ENCODE assay signal across 8 cellular contexts in the genomic region with DNA sequence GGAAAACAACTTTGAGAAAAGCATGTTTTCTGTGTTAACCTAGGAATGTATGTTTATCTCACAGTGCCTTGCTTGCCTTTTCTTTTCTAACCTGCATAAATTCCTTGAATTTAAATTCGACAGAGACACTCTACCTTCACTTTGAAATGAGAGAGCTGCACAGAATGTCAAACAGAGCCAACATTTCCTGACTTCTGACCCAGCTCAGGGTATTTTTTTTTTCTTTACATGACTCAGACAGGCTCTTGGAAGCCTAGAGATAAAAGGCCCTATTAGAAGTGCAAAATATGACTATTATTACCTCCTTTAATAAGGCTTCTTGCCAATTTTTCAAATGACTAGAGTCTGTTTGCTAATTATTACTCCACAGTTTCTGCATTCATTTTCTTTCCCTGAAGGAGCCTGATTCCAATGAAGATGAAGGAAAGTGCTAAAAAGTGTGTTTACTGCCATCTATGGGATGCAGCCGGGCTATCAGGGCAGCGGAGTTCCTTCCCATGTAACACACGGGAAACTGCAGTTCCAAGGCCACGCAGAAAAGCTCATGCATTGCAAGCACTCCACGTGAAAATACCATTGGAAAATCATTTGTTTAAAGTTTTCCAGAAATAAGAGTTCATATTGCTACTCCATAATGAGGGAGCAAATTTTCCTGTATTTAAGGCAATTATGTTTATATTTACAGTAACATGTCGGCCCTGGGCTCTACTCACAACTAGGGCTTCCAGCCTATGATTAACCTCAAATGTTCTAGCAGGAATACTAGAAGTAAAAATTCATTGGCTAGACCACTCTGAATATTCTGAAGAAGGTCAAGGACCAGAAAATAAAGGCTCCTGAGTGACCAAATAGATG.
A peak's percentile ranks its signal among the peaks of the same experiment; 100 is the strongest.
DNase-seq lines count a peak whose midpoint lies in the region; ATAC-seq and TF ChIP-seq lines count a peak whose summit lies in the region.

No MANE protein-coding gene starts in this region.

- H3K27ac ChIP-seq in heart left ventricle (no peak overlapping the region), heart right ventricle (no peak overlapping the region)

- H3K36me3 ChIP-seq in heart left ventricle (no peaks in the 10 kb centered on the region), heart right ventricle (no peaks in the 10 kb centered on the region)

- intact Hi-C loops in heart left ventricle (cut with DNase I) = loop anchor here in 6 of 10 donors (2.0 to 10.0 kb wide), 5 partner anchors 483 to 765 kb away; a partner anchor contains a TSS
- intact Hi-C loops in cardiac septum (cut with DNase I) = no loop called here
- intact Hi-C loops in heart right ventricle (cut with DNase I) = loop anchor here in 2 of 10 donors (10.0 kb wide), 3 partner anchors 543 to 863 kb away; a partner anchor contains a TSS

- ATAC-seq in heart left ventricle (peak in 2 of 4 donors; percentile 48 to 65), heart right ventricle (peak in 4 of 8 donors; percentile 51 to 74 (median 60))

- H3K9me3 ChIP-seq in heart left ventricle (no peaks in the 10 kb centered on the region), heart right ventricle (no peaks in the 10 kb centered on the region)

- H3K4me3 ChIP-seq in heart left ventricle = no peak overlapping the region
- H3K4me3 ChIP-seq in heart right ventricle = no peak overlapping the region

- no peak for TF ChIP-seq POLR2A in heart left ventricle (IDR thresholded peaks at IDR 0.05)

- WGBS in heart left ventricle, 4 donors = 18 to 27% (median 19%) methylated on average over 7 of the region's 7 CpGs
- WGBS in heart right ventricle, 2 donors = 19 to 25% methylated on average over 7 of the region's 7 CpGs

- peaks cover 0 to 40% (median 5%) of the 10 kb centered on the region in 9 donors for H3K27me3 ChIP-seq in heart left ventricle
- peaks cover 0 to 37% (median 16%) of the 10 kb centered on the region in 7 donors for H3K27me3 ChIP-seq in heart right ventricle

- TF ChIP-seq CTCF in heart left ventricle (IDR thresholded peaks at IDR 0.05) = peak in 11 of 12 donors; percentile 35 to 69 (median 54)
- peak in 8 of 9 donors; percentile 21 to 72 (median 62) for TF ChIP-seq CTCF in heart right ventricle (IDR thresholded peaks at IDR 0.05)

- DNase-seq in heart left ventricle (peak in 3 of 5 donors; percentile 19 to 27 (median 27)), cardiac septum (ENCODE audit: low spot score) (no peak), SW480 (ENCODE audit: low spot score) (peak; percentile 42), heart right ventricle (peak in 1 of 2 donors; percentile 29), renal cortical epithelial cell (ENCODE audit: low read depth) (peak; percentile 87), ureter (ENCODE audit: low spot score) (no peak), cortex of kidney (lab: John Stamatoyannopoulos, UW) (no peak), KG1 (lab: John Stamatoyannopoulos, UW) (no peak)

- H3K4me1 ChIP-seq in heart left ventricle (peaks cover 0 to 6% (median 0%) of the 10 kb centered on the region in 12 donors), heart right ventricle (peaks cover 0 to 9% (median 0%) of the 10 kb centered on the region in 9 donors)

Comparison
In these comparisons a context has a peak if more than half of its experiments do, and no peak if none do; other contexts are left out.
1. DNase-seq: peak in heart left ventricle (3 of 5), SW480 (single experiment) and renal cortical epithelial cell (single experiment); none in cardiac septum (single experiment), ureter (single experiment), cortex of kidney (single experiment) and KG1 (single experiment).